ENCODE assay signal across 18 cellular contexts in genomic region chr1:109266965-109267364, GRCh38. TPM values are rescaled to one million over a fixed set of nuclear protein-coding genes. Genes with fewer than 3 reads are reported as not detected.
DNase-seq lines count a peak whose midpoint lies in the region; ATAC-seq and TF ChIP-seq lines count a peak whose summit lies in the region.
"Had no signal": no experiment of that assay in that cellular context is flagged by ENCODE, and none has a peak within 500 bp of the region (broad histone marks: within the 10 kb centered on the region; RNA-seq: fewer than 3 reads in every experiment).

No MANE protein-coding gene starts in this region.

- no peaks in the 10 kb centered on the region for H3K9me3 ChIP-seq in neural progenitor cell (ENCODE audit: low read depth)
- H3K9me3 ChIP-seq in CD8-positive, alpha-beta T cell (ENCODE audit: low read length): no peaks in the 10 kb centered on the region
- H3K9me3 ChIP-seq: adrenal gland had no signal

- no peak overlapping the region for H3K9ac ChIP-seq in neural progenitor cell

- CTCF ChIA-PET in RWPE1 (lab: Yijun Ruan, JAX): no interaction called here
- CTCF ChIA-PET in CD8-positive, alpha-beta T cell (lab: Charles Lee): interaction anchor here (9.5 kb wide), 1 partner anchor 134 kb away, joined by 87 read pairs; the partner anchor contains the start of gene SORT1

- intact Hi-C loops in CD8-positive, alpha-beta T cell (cut with DNase I, micrococcal nuclease): no loop called here

- H3K27ac Mint-ChIP-seq in neural progenitor cell: no peak overlapping the region
- no peak overlapping the region for H3K27ac Mint-ChIP-seq in CD8-positive, alpha-beta T cell
- H3K27ac Mint-ChIP-seq: activated CD8-positive, alpha-beta T cell treated with anti-CD3 and anti-CD28 coated beads, Interleukin-2, amount 10 ng/mL, durations not matched to agents 7 days and 5 days; IgD-negative memory B cell; stimulated activated naive CD8-positive, alpha-beta T cell treated with anti-CD3 and anti-CD28 coated beads, Interleukin-15, Interleukin-2, amounts not matched to agents 100 ng/mL and 50 ng/mL, for 24 hours had no signal

- no peaks in the 10 kb centered on the region for H3K4me1 ChIP-seq in neural progenitor cell
- H3K4me1 ChIP-seq in CD8-positive, alpha-beta T cell (ENCODE audit: insufficient read depth, low read length): no peaks in the 10 kb centered on the region
- H3K4me1 ChIP-seq: adrenal gland had no signal

- H3K4me2 ChIP-seq in neural progenitor cell: no peak overlapping the region

- peaks cover 4% of the 10 kb centered on the region for H3F3A ChIP-seq in neural progenitor cell (ENCODE audit: low read depth)

- H3K4me3 ChIP-seq in neural progenitor cell: no peak overlapping the region
- no peak overlapping the region for H3K4me3 ChIP-seq in CD8-positive, alpha-beta T cell (ENCODE audit: low read depth, low read length)
- H3K4me3 ChIP-seq: adrenal gland, lung had no signal

- H3K27me3 Mint-ChIP-seq in neural progenitor cell (ENCODE audit: insufficient read depth, low read depth): peaks cover 12% of the 10 kb centered on the region
- no peaks in the 10 kb centered on the region for H3K27me3 Mint-ChIP-seq in CD8-positive, alpha-beta T cell (ENCODE audit: low read depth)
- H3K27me3 Mint-ChIP-seq: naive thymus-derived CD8-positive, alpha-beta T cell; stimulated activated naive CD8-positive, alpha-beta T cell treated with anti-CD3 and anti-CD28 coated beads, Interleukin-15, Interleukin-2, amounts not matched to agents 100 ng/mL and 50 ng/mL, for 24 hours had no signal

- no peaks in the 10 kb centered on the region for H3K9me3 Mint-ChIP-seq in neural progenitor cell
- H3K9me3 Mint-ChIP-seq in CD8-positive, alpha-beta T cell: no peaks in the 10 kb centered on the region
- H3K9me3 Mint-ChIP-seq: IgD-negative memory B cell; naive thymus-derived CD8-positive, alpha-beta T cell; stimulated activated naive CD8-positive, alpha-beta T cell treated with anti-CD3 and anti-CD28 coated beads, Interleukin-15, Interleukin-2, amounts not matched to agents 100 ng/mL and 50 ng/mL, for 24 hours had no signal

- TF ChIP-seq CTCF in RWPE1 (conservative IDR thresholded peaks at IDR 0.05; ENCODE audit: low read depth) (no peak), neural progenitor cell (IDR thresholded peaks at IDR 0.05) (no peak), GM10266 (IDR thresholded peaks at IDR 0.05; ENCODE audit: control insufficient read depth, insufficient read depth, low read depth, missing control alignments) (no peak)
- TF ChIP-seq CTCF in CD8-positive, alpha-beta T cell (IDR thresholded peaks at IDR 0.05): no peak

- H3K27me3 ChIP-seq in neural progenitor cell: no peaks in the 10 kb centered on the region
- H3K27me3 ChIP-seq in CD8-positive, alpha-beta T cell (ENCODE audit: insufficient read depth, low read length): no peaks in the 10 kb centered on the region
- H3K27me3 ChIP-seq: adrenal gland had no signal

- POLR2A ChIA-PET in RWPE1 (lab: Yijun Ruan, JAX; ENCODE audit: low non-redundant PET): no interaction called here
- POLR2A ChIA-PET in CD8-positive, alpha-beta T cell (lab: Charles Lee): no interaction called here

- peak overlapping the region; percentile 59 for H3K4me3 Mint-ChIP-seq in neural progenitor cell
- H3K4me3 Mint-ChIP-seq in CD8-positive, alpha-beta T cell: no peak overlapping the region
- H3K4me3 Mint-ChIP-seq: activated CD8-positive, alpha-beta T cell treated with anti-CD3 and anti-CD28 coated beads, Interleukin-2, amount 10 ng/mL, durations not matched to agents 7 days and 5 days; IgD-negative memory B cell; naive thymus-derived CD8-positive, alpha-beta T cell; stimulated activated naive CD8-positive, alpha-beta T cell treated with anti-CD3 and anti-CD28 coated beads, Interleukin-15, Interleukin-2, amounts not matched to agents 100 ng/mL and 50 ng/mL, for 24 hours had no signal

- ATAC-seq in CD8-positive, alpha-beta T cell: no peak
- ATAC-seq: activated CD8-positive, alpha-beta T cell treated with anti-CD3 and anti-CD28 coated beads, Interleukin-2, amount 10 ng/mL, durations not matched to agents 7 days and 5 days; naive thymus-derived CD8-positive, alpha-beta T cell had no signal

- H3K36me3 ChIP-seq in neural progenitor cell: no peaks in the 10 kb centered on the region
- no peaks in the 10 kb centered on the region for H3K36me3 ChIP-seq in CD8-positive, alpha-beta T cell (ENCODE audit: insufficient read depth, low read length)
- H3K36me3 ChIP-seq: adrenal gland had no signal

- no peak overlapping the region for H2AFZ ChIP-seq in neural progenitor cell (replicated peaks)

- H3K27ac ChIP-seq in RWPE1 (peak overlapping the region; percentile 92), cingulate gyrus (ENCODE audit: low read depth, low read length) (peak overlapping the region; percentile 82), neural progenitor cell (no peak overlapping the region)
- no peak overlapping the region for H3K27ac ChIP-seq in CD8-positive, alpha-beta T cell (ENCODE audit: low read depth, low read length)
- H3K27ac ChIP-seq: adrenal gland had no signal

- H3K79me2 ChIP-seq in neural progenitor cell (ENCODE audit: low read depth): no peaks in the 10 kb centered on the region

- peak; percentile 80 for DNase-seq in Daoy (ENCODE audit: low read depth)
- DNase-seq in RWPE1 (ENCODE audit: low spot score): no peak
- DNase-seq in neural progenitor cell (ENCODE audit: low spot score): no peak
- no peak for DNase-seq in glomerular visceral epithelial cell (ENCODE audit: extremely low spot score)
- DNase-seq in CD8-positive, alpha-beta T cell: no peak
- no peak for DNase-seq in GM10266 (ENCODE audit: extremely low spot score)
- no peak for DNase-seq in activated T-cell treated with anti-CD3 and anti-CD28 coated beads for 4 hours
- DNase-seq: activated CD8-positive, alpha-beta T cell treated with anti-CD3 and anti-CD28 coated beads, Interleukin-2, amount 10 ng/mL, durations not matched to agents 7 days and 5 days; DMS 273 treated with DMSO at 0.1 percent for 48 hours; NCI-H1417 had no signal

- H3K36me3 Mint-ChIP-seq in neural progenitor cell: peaks cover 28% of the 10 kb centered on the region
- H3K36me3 Mint-ChIP-seq in CD8-positive, alpha-beta T cell: peaks cover 7% of the 10 kb centered on the region

- peaks cover 5% of the 10 kb centered on the region for H3K4me1 Mint-ChIP-seq in neural progenitor cell
- H3K4me1 Mint-ChIP-seq in CD8-positive, alpha-beta T cell (ENCODE audit: low read depth): no peaks in the 10 kb centered on the region

- H4K20me1 ChIP-seq in neural progenitor cell (ENCODE audit: low read depth): peaks cover 2% of the 10 kb centered on the region

RNA-seq across cellular contexts. Expression of gene PSRC1, which starts 16.0 kb away (rescaled TPM):
- total RNA-seq in Daoy (2014; rRNA removed; shearing (Covaris generic)): 87.5 and 129 TPM in 2 replicates
- total RNA-seq in neural progenitor cell (ENCODE audit: low replicate concordance): 78.1 and 134 TPM in 2 replicates
- not detected for total RNA-seq in CD8-positive, alpha-beta T cell

RNA-seq across cellular contexts. Expression of gene CELSR2, which starts 17.6 kb away (rescaled TPM):
- 0.97 and 1.0 TPM in 2 replicates for total RNA-seq in Daoy (2014; rRNA removed; shearing (Covaris generic))
- 11.1 and 26.5 TPM in 2 replicates for total RNA-seq in neural progenitor cell (ENCODE audit: low replicate concordance)
- 1 to 10 TPM; 3.8 TPM for total RNA-seq in CD8-positive, alpha-beta T cell

RNA-seq across cellular contexts. Expression of gene MYBPHL, which starts 39.8 kb away (rescaled TPM):
- not detected in 2 replicates for total RNA-seq in Daoy (2014; rRNA removed; shearing (Covaris generic))
- total RNA-seq in neural progenitor cell (ENCODE audit: low replicate concordance): not detected in 2 replicates
- not detected for total RNA-seq in CD8-positive, alpha-beta T cell
- total RNA-seq: activated CD8-positive, alpha-beta T cell treated with anti-CD3 and anti-CD28 coated beads, Interleukin-2, amount 10 ng/mL, durations not matched to agents 7 days and 5 days; dermis microvascular lymphatic vessel endothelial cell; naive thymus-derived CD8-positive, alpha-beta T cell; pulmonary artery endothelial cell had no signal

RNA-seq across cellular contexts. Expression of gene SARS1, which starts 53.2 kb away (rescaled TPM):
- total RNA-seq in Daoy (2014; rRNA removed; shearing (Covaris generic)): 287 and 323 TPM in 2 replicates
- total RNA-seq in neural progenitor cell (ENCODE audit: low replicate concordance): 118 and 128 TPM in 2 replicates
- total RNA-seq in CD8-positive, alpha-beta T cell: 100 to 1,000 TPM; 113 to 118 TPM

Comparison
In these comparisons a context has a peak if more than half of its experiments do, and no peak if none do; other contexts are left out.
1. H3K27ac ChIP-seq: peak in RWPE1 (single experiment) and cingulate gyrus (single experiment); none in neural progenitor cell (single experiment) and CD8-positive, alpha-beta T cell (single experiment).
2. RNA of gene PSRC1, which starts 16.0 kb away (total RNA-seq): 87.5 to 129 TPM in Daoy and 78.1 to 134 TPM in neural progenitor cell; not detected in CD8-positive, alpha-beta T cell; every median in the first group is over 10 times any median in the second.